23 cellular contexts compared by ENCODE assay signal in the genomic region with DNA sequence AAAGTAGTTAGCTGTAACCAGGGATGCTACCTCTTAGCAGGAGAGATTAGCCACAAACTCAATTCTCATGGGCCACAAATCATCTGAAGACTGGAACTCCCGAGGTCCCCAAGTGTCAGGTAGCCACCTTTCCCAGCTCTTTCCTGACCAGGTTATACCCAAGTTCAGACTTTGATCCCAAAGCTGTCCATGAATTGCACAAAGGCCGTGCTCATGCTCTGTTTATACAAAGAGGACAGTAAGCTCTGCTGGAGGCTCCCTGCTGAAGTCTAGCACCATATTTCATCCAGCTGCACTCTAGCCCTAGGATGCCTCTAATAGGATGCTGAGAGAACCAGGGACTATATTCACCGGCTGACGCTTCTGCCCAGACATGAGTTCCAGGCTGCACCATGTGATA.
DNase-seq lines count a peak whose midpoint lies in the region; ATAC-seq, FAIRE-seq and TF ChIP-seq lines count a peak whose summit lies in the region.
"Had no signal": no experiment of that assay in that cellular context is flagged by ENCODE, and none has a peak within 500 bp of the region (broad histone marks: within the 10 kb centered on the region; RNA-seq: fewer than 3 reads in every experiment).

No MANE protein-coding gene starts in this region.

- intact Hi-C loops in HepG2 (cut with micrococcal nuclease; ENCODE audit: unreplicated experiment): no loop called here
- intact Hi-C loops in right lobe of liver (cut with DNase I): no loop called here

- POLR2A ChIA-PET in HepG2 (lab: Yijun Ruan, JAX): no interaction called here

- H3K4me1 ChIP-seq in HepG2 (ENCODE audit: insufficient read depth, low read length): no peaks in the 10 kb centered on the region
- peaks cover 0 to 10% (median 3%) of the 10 kb centered on the region in 4 donors for H3K4me1 ChIP-seq in right lobe of liver
- H3K4me1 ChIP-seq in small intestine (ENCODE audit: control insufficient read depth in 2 of 2, insufficient read depth in 1 of 2, low read depth in 1 of 2, low read length in 1 of 2): no peaks in the 10 kb centered on the region
- no peaks in the 10 kb centered on the region for H3K4me1 ChIP-seq in MM.1S (ENCODE audit: low read length)
- H3K4me1 ChIP-seq: A549; BLaER1 treated with 17β-estradiol and CSF1 and Interleukin-3, amounts not matched to agents 10 nM and 100 nM; Caco-2 had no signal

- H3K9me3 ChIP-seq in HepG2 (ENCODE audit: low read length) (no peaks in the 10 kb centered on the region), right lobe of liver (no peaks in the 10 kb centered on the region), small intestine (ENCODE audit: control insufficient read depth, low read depth) (no peaks in the 10 kb centered on the region), MM.1S (replicated peaks; ENCODE audit: insufficient read depth, low read length) (no peaks in the 10 kb centered on the region)
- H3K9me3 ChIP-seq: A549; BLaER1 treated with 17β-estradiol and CSF1 and Interleukin-3, amounts not matched to agents 10 nM and 100 nM; Caco-2 had no signal

- CTCF ChIA-PET in HepG2 (lab: Yijun Ruan, JAX; ENCODE audit: low intra/inter-chr PET ratio, low total read pairs): no interaction called here

- TF ChIP-seq POLR2A in HepG2 (IDR thresholded peaks at IDR 0.05; ENCODE audit: insufficient read depth in 1 of 2, low read depth in 2 of 2, low read length in 2 of 2) (no peak), right lobe of liver (IDR thresholded peaks at IDR 0.05) (no peak)

- no TSS peak for BruUV-seq in HepG2 (replicated peaks; lab: Mats Ljungman, UMichigan)

- H3K79me2 ChIP-seq in HepG2 (ENCODE audit: insufficient read depth, low read length): no peaks in the 10 kb centered on the region
- no peaks in the 10 kb centered on the region for H3K79me2 ChIP-seq in MM.1S (ENCODE audit: low read length)

- no peak overlapping the region for H3K4me3 ChIP-seq in HepG2 (replicated peaks in 1 of 3; ENCODE audit: insufficient read depth in 1 of 3, low read depth in 2 of 3, low read length in 3 of 3)
- H3K4me3 ChIP-seq in right lobe of liver: no peak overlapping the region
- H3K4me3 ChIP-seq in small intestine (ENCODE audit: low read depth in 1 of 2, low read length in 2 of 2): no peak overlapping the region
- H3K4me3 ChIP-seq in MM.1S (ENCODE audit: low read length): no peak overlapping the region
- H3K4me3 ChIP-seq: A549; BLaER1 treated with 17β-estradiol and CSF1 and Interleukin-3, amounts not matched to agents 10 nM and 100 nM had no signal

- H3K27me3 ChIP-seq in HepG2 (ENCODE audit: control insufficient read depth in 1 of 2, insufficient read depth in 2 of 2, low read length in 2 of 2) (no peaks in the 10 kb centered on the region), right lobe of liver (peaks cover 0 to 3% of the 10 kb centered on the region in 2 donors), small intestine (ENCODE audit: control insufficient read depth in 2 of 2, insufficient read depth in 2 of 2, low read length in 2 of 2) (no peaks in the 10 kb centered on the region), MM.1S (replicated peaks; ENCODE audit: insufficient read depth, low read length) (no peaks in the 10 kb centered on the region)
- H3K27me3 ChIP-seq: BLaER1 treated with 17β-estradiol and CSF1 and Interleukin-3, amounts not matched to agents 10 nM and 100 nM had no signal

- H3K9ac ChIP-seq in HepG2 (ENCODE audit: insufficient read depth, low read depth, low read length) (no peak overlapping the region), MM.1S (ENCODE audit: low read length) (no peak overlapping the region)
- H3K9ac ChIP-seq: BLaER1 treated with 17β-estradiol and CSF1 and Interleukin-3, amounts not matched to agents 10 nM and 100 nM had no signal

- no peaks in the 10 kb centered on the region for H3K9me2 ChIP-seq in MM.1S (replicated peaks; ENCODE audit: insufficient read depth, low read length)

- FAIRE-seq in HepG2 (lab: Jason Lieb, UNC): no peak
- FAIRE-seq in small intestine (lab: Jason Lieb, UNC): no peak
- FAIRE-seq: A549, D721Med, G401.6, GM12891, GM18507 had no signal

- peak; percentile 23 for DNase-seq in NCI-H146 (lab: John Stamatoyannopoulos, UW)
- no peak for DNase-seq in NCI-H146 treated with DMSO at 0.1 percent for 48 hours (lab: John Stamatoyannopoulos, UW; ENCODE audit: unreplicated experiment)
- peak; percentile 2 for DNase-seq in HepG2 (ENCODE audit: low spot score)
- DNase-seq in right lobe of liver: no peak
- peak; percentile 44 for DNase-seq in small intestine
- DNase-seq in MM.1S: no peak
- DNase-seq: AML-193; Caco-2; Calu3; CD4-positive, alpha-beta T cell; CD8-positive, alpha-beta T cell; DMS79 treated with DMSO at 0.1 percent for 48 hours; GF-D8 had no signal

- no peaks in the 10 kb centered on the region for H3F3A ChIP-seq in MM.1S (ENCODE audit: insufficient read depth, low read length)

- H4K20me1 ChIP-seq in HepG2 (ENCODE audit: insufficient read depth, low read length): no peaks in the 10 kb centered on the region
- H4K20me1 ChIP-seq in MM.1S (ENCODE audit: insufficient read depth, low read length): no peaks in the 10 kb centered on the region
- H4K20me1 ChIP-seq: BLaER1 treated with 17β-estradiol and CSF1 and Interleukin-3, amounts not matched to agents 10 nM and 100 nM had no signal

- H3K36me3 ChIP-seq in HepG2 (replicated peaks in 1 of 2; ENCODE audit: control insufficient read depth in 1 of 2, insufficient read depth in 2 of 2, low read length in 2 of 2): no peaks in the 10 kb centered on the region
- no peaks in the 10 kb centered on the region for H3K36me3 ChIP-seq in right lobe of liver
- H3K36me3 ChIP-seq in small intestine (ENCODE audit: control insufficient read depth in 2 of 2, insufficient read depth in 2 of 2, low read length in 2 of 2): no peaks in the 10 kb centered on the region
- no peaks in the 10 kb centered on the region for H3K36me3 ChIP-seq in MM.1S (replicated peaks; ENCODE audit: insufficient read depth, low read length)
- H3K36me3 ChIP-seq: BLaER1 treated with 17β-estradiol and CSF1 and Interleukin-3, amounts not matched to agents 10 nM and 100 nM had no signal

- ATAC-seq in HepG2: peak; percentile 50; the same call in 2 of the 3 replicates
- peak in 3 of 4 donors; percentile 20 to 71 (median 57) for ATAC-seq in right lobe of liver
- ATAC-seq in GM21360 (IDR thresholded peaks at IDR 0.05; ENCODE audit: unreplicated experiment): no peak
- ATAC-seq in GM18498 (IDR thresholded peaks at IDR 0.05; ENCODE audit: unreplicated experiment): no peak
- ATAC-seq: A549; CD8-positive, alpha-beta T cell had no signal

- no peak overlapping the region for H3K27ac ChIP-seq in HepG2 (ENCODE audit: extremely low read length, insufficient read depth, low read length)
- no peak overlapping the region for H3K27ac ChIP-seq in right lobe of liver
- no peak overlapping the region for H3K27ac ChIP-seq in small intestine (ENCODE audit: low read depth in 1 of 2, low read length in 1 of 2)
- no peak overlapping the region for H3K27ac ChIP-seq in MM.1S (ENCODE audit: low read length)
- H3K27ac ChIP-seq: 22Rv1; A549; BLaER1 treated with 17β-estradiol and CSF1 and Interleukin-3, amounts not matched to agents 10 nM and 100 nM; C4-2B had no signal

- TF ChIP-seq EP300 in HepG2 (IDR thresholded peaks at IDR 0.05; ENCODE audit: low read depth in 2 of 2, low read length in 2 of 2): no peak
- TF ChIP-seq EP300 in HepG2 (CRISPR knock-in tag; IDR thresholded peaks at IDR 0.05; ENCODE audit: borderline replicate concordance): no peak

- no peak overlapping the region for H3K4me2 ChIP-seq in HepG2 (ENCODE audit: low read depth, low read length)
- no peak overlapping the region for H3K4me2 ChIP-seq in MM.1S (ENCODE audit: low read depth, low read length)
- H3K4me2 ChIP-seq: A549; BLaER1 treated with 17β-estradiol and CSF1 and Interleukin-3, amounts not matched to agents 10 nM and 100 nM had no signal

- 15% methylated on average over 4 of the region's 4 CpGs for WGBS in HepG2 (ENCODE audit: low lambda C conversion rate)
- WGBS in right lobe of liver (ENCODE audit: insufficient coverage, low coverage, low lambda C conversion rate, missing lambda C conversion rate): 49% methylated on average over 3 of the region's 4 CpGs
- 65 to 79% (median 72%) methylated on average over 4 of the region's 4 CpGs for WGBS in small intestine, 3 donors

- no peak overlapping the region for H2AFZ ChIP-seq in HepG2 (ENCODE audit: low read length)
- no peak overlapping the region for H2AFZ ChIP-seq in MM.1S (ENCODE audit: low read length)

- TF ChIP-seq CTCF in HepG2 (CRISPR knock-in tag; IDR thresholded peaks at IDR 0.05) (no peak), right lobe of liver (IDR thresholded peaks at IDR 0.05) (no peak), MM.1S (IDR thresholded peaks at IDR 0.05; ENCODE audit: low read length) (no peak)

- in situ Hi-C loops in HepG2 (cut with HindIII; ENCODE audit: extremely low pct_ligation_motif_present, low pct_unique_long_range_greater_than_20kb): no loop called here

- TF ChIP-seq RAD21 in HepG2 (CRISPR knock-in tag; IDR thresholded peaks at IDR 0.05): no peak

TF ChIP-seq in HepG2, 621 proteins besides CTCF, POLR2A, EP300 and RAD21 (continues in another document):
- TF ChIP-seq PHF5A (CRISPR knock-in tag; IDR thresholded peaks at IDR 0.05; ENCODE audit: low read depth, unreplicated experiment) (no peak), LBX2 (CRISPR knock-in tag; IDR thresholded peaks at IDR 0.05; ENCODE audit: borderline replicate concordance) (no peak), SRSF4 (IDR thresholded peaks at IDR 0.05; ENCODE audit: low read depth, low read length, poor library complexity, severe bottlenecking) (no peak), ZNF251 (CRISPR knock-in tag; IDR thresholded peaks at IDR 0.05) (no peak), FOXC1 (CRISPR knock-in tag; IDR thresholded peaks at IDR 0.05; ENCODE audit: borderline replicate concordance) (no peak), DR1 (CRISPR knock-in tag; IDR thresholded peaks at IDR 0.05) (no peak), ARID3A (IDR thresholded peaks at IDR 0.05; ENCODE audit: low read depth, low read length) (no peak)

Comparison
In these comparisons a context has a peak if more than half of its experiments do, and no peak if none do; other contexts are left out.
1. DNase-seq: peak in NCI-H146 (single experiment), HepG2 (single experiment) and small intestine (single experiment); none in NCI-H146 treated with DMSO at 0.1 percent for 48 hours (single experiment), right lobe of liver (0 of 3) and MM.1S (single experiment).
2. ATAC-seq: peak in HepG2 (single experiment) and right lobe of liver (3 of 4); none in GM21360 (single experiment) and GM18498 (single experiment).